In the genomic region with DNA sequence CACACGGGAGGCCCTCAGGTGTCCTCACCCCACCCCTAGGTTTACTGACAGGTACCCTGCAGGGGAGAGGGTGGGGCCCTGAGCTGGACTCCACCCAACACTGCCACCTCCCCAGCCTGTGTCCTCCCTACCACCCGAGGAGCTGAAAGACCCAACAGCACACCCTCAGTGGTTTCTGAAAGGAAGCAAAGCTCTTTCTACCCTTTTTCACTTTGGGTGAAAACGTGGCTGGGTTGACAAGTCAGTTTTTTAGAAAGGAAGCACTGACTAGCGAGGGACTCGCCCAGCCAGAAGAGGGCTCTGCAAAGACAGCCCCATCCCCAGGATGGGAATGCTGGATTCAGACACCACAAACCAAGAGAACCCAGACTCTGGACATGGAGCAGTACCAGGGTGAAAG, we compare ENCODE assay signal across 20 cellular contexts. TPM values are rescaled to one million over a fixed set of nuclear protein-coding genes. Genes with fewer than 3 reads are reported as not detected.
DNase-seq lines count a peak whose midpoint lies in the region; ATAC-seq lines count a peak whose summit lies in the region.
"Not testable (repeated sequence)": the region's sequence is repeated elsewhere in the genome, so short reads cannot be mapped to it uniquely, and the experiment has no call there.
"Had no signal": no experiment of that assay in that cellular context is flagged by ENCODE, and none has a peak within 500 bp of the region (broad histone marks: within the 10 kb centered on the region; RNA-seq: fewer than 3 reads in every experiment).

No MANE protein-coding gene starts in this region.

- not testable (repeated sequence) for H3K9me3 Mint-ChIP-seq in CD4-positive, alpha-beta memory T cell; T-helper 2 cell treated with Interferon-gamma antibody and Interleukin-4, amounts not matched to agents 5 μg/mL and 100 μg/mL, for 36 hours; activated T-helper 17 cell treated with anti-CD3 and anti-CD28 coated beads, Interleukin-2, amount 50 U/mL, for 72 hours; dendritic cell treated with granulocyte-macrophage colony-stimulating factor and Interleukin-4, amounts not matched to agents 40 ng/mL and 50 ng/mL, for 4 days; naive B cell; stimulated activated naive CD8-positive, alpha-beta T cell treated with anti-CD3 and anti-CD28 coated beads, Interleukin-15, Interleukin-2, amounts not matched to agents 100 ng/mL and 50 ng/mL, for 24 hours

- not testable (repeated sequence) for H3K27me3 ChIP-seq in CD4-positive, alpha-beta memory T cell (ENCODE audit: insufficient read depth, low read length)

- peaks cover 13 to 44% (median 27%) of the 10 kb centered on the region in 4 donors for H3K4me1 Mint-ChIP-seq in CD4-positive, alpha-beta memory T cell
- peaks cover 33% of the 10 kb centered on the region for H3K4me1 Mint-ChIP-seq in T-helper 2 cell treated with Interferon-gamma antibody and Interleukin-4, amounts not matched to agents 5 μg/mL and 100 μg/mL, for 36 hours (ENCODE audit: low read depth)
- peaks cover 24% of the 10 kb centered on the region for H3K4me1 Mint-ChIP-seq in activated T-helper 17 cell treated with anti-CD3 and anti-CD28 coated beads, Interleukin-2, amount 50 U/mL, for 72 hours
- H3K4me1 Mint-ChIP-seq in dendritic cell treated with granulocyte-macrophage colony-stimulating factor and Interleukin-4, amounts not matched to agents 40 ng/mL and 50 ng/mL, for 4 days (ENCODE audit: low read depth) = peaks cover 14% of the 10 kb centered on the region
- H3K4me1 Mint-ChIP-seq in naive B cell = peaks cover 16 to 24% (median 20%) of the 10 kb centered on the region in 3 donors
- peaks cover 41% of the 10 kb centered on the region for H3K4me1 Mint-ChIP-seq in stimulated activated naive CD8-positive, alpha-beta T cell treated with anti-CD3 and anti-CD28 coated beads, Interleukin-15, Interleukin-2, amounts not matched to agents 100 ng/mL and 50 ng/mL, for 24 hours (ENCODE audit: low read depth)

- POLR2A ChIA-PET in CD4-positive, alpha-beta memory T cell (lab: Charles Lee; ENCODE audit: partially characterized antibody) = interaction anchor here (2.7 to 4.8 kb wide), 3 partner anchors 23 to 437 kb away, joined by 18 to 112 read pairs (median 80); partner anchors contain the start of gene EOLA1

- peak in 1 of 5 donors; percentile 31 for DNase-seq in CD4-positive, alpha-beta memory T cell
- DNase-seq in T-helper 2 cell treated with Interferon-gamma antibody and Interleukin-4, amounts not matched to agents 5 μg/mL and 100 μg/mL, for 36 hours (ENCODE audit: low spot score); naive B cell: not testable (repeated sequence)

- H3K27me3 Mint-ChIP-seq in CD4-positive, alpha-beta memory T cell; T-helper 2 cell treated with Interferon-gamma antibody and Interleukin-4, amounts not matched to agents 5 μg/mL and 100 μg/mL, for 36 hours (ENCODE audit: low read depth); activated T-helper 17 cell treated with anti-CD3 and anti-CD28 coated beads, Interleukin-2, amount 50 U/mL, for 72 hours; dendritic cell treated with granulocyte-macrophage colony-stimulating factor and Interleukin-4, amounts not matched to agents 40 ng/mL and 50 ng/mL, for 4 days; naive B cell; stimulated activated naive CD8-positive, alpha-beta T cell treated with anti-CD3 and anti-CD28 coated beads, Interleukin-15, Interleukin-2, amounts not matched to agents 100 ng/mL and 50 ng/mL, for 24 hours: not testable (repeated sequence)

- H3K4me3 Mint-ChIP-seq in CD4-positive, alpha-beta memory T cell = peak overlapping the region in 2 of 8 donors; percentile 9 to 30
- peak overlapping the region; percentile 58 for H3K4me3 Mint-ChIP-seq in T-helper 2 cell treated with Interferon-gamma antibody and Interleukin-4, amounts not matched to agents 5 μg/mL and 100 μg/mL, for 36 hours
- H3K4me3 Mint-ChIP-seq in activated T-helper 17 cell treated with anti-CD3 and anti-CD28 coated beads, Interleukin-2, amount 50 U/mL, for 72 hours = peak overlapping the region; percentile 98
- H3K4me3 Mint-ChIP-seq in dendritic cell treated with granulocyte-macrophage colony-stimulating factor and Interleukin-4, amounts not matched to agents 40 ng/mL and 50 ng/mL, for 4 days; naive B cell: not testable (repeated sequence)
- peak overlapping the region; percentile 37 for H3K4me3 Mint-ChIP-seq in stimulated activated naive CD8-positive, alpha-beta T cell treated with anti-CD3 and anti-CD28 coated beads, Interleukin-15, Interleukin-2, amounts not matched to agents 100 ng/mL and 50 ng/mL, for 24 hours

- CTCF ChIA-PET in CD4-positive, alpha-beta memory T cell (lab: Charles Lee; ENCODE audit: partially characterized antibody) = interaction anchor here (2.5 kb wide), 1 partner anchor 37 kb away, joined by 20 read pairs; the partner anchor contains the start of gene EOLA1

- peak overlapping the region; percentile 69 for H3K27ac ChIP-seq in CD4-positive, alpha-beta memory T cell (ENCODE audit: low read depth, low read length)

- peaks cover 37% of the 10 kb centered on the region for H3K4me1 ChIP-seq in CD4-positive, alpha-beta memory T cell (ENCODE audit: insufficient read depth, low read length)

- intact Hi-C loops in CD4-positive, alpha-beta memory T cell (cut with micrococcal nuclease); dendritic cell treated with granulocyte-macrophage colony-stimulating factor and Interleukin-4, amounts not matched to agents 40 ng/mL and 50 ng/mL, for 4 days (cut with micrococcal nuclease): not testable (repeated sequence)

- ATAC-seq in GM19438 (IDR thresholded peaks at IDR 0.05; ENCODE audit: low read depth, unreplicated experiment) (peak; percentile 25), HG02943 (IDR thresholded peaks at IDR 0.05; ENCODE audit: low read depth, unreplicated experiment) (peak; percentile 23)
- ATAC-seq in activated T-helper 17 cell treated with anti-CD3 and anti-CD28 coated beads, Interleukin-2, amount 50 U/mL, for 72 hours (replicated peaks); naive B cell (ENCODE audit: low read depth in 2 of 2): not testable (repeated sequence)

- H3K36me3 Mint-ChIP-seq in CD4-positive, alpha-beta memory T cell = peaks cover 5 to 53% of the 10 kb centered on the region in 2 donors
- peaks cover 23% of the 10 kb centered on the region for H3K36me3 Mint-ChIP-seq in T-helper 2 cell treated with Interferon-gamma antibody and Interleukin-4, amounts not matched to agents 5 μg/mL and 100 μg/mL, for 36 hours (ENCODE audit: low read depth)
- peaks cover 15% of the 10 kb centered on the region for H3K36me3 Mint-ChIP-seq in activated T-helper 17 cell treated with anti-CD3 and anti-CD28 coated beads, Interleukin-2, amount 50 U/mL, for 72 hours (ENCODE audit: low read depth)
- not testable (repeated sequence) for H3K36me3 Mint-ChIP-seq in dendritic cell treated with granulocyte-macrophage colony-stimulating factor and Interleukin-4, amounts not matched to agents 40 ng/mL and 50 ng/mL, for 4 days (ENCODE audit: low read depth); naive B cell
- H3K36me3 Mint-ChIP-seq in stimulated activated naive CD8-positive, alpha-beta T cell treated with anti-CD3 and anti-CD28 coated beads, Interleukin-15, Interleukin-2, amounts not matched to agents 100 ng/mL and 50 ng/mL, for 24 hours (ENCODE audit: low read depth) = peaks cover 19% of the 10 kb centered on the region

- H3K4me3 ChIP-seq in CD4-positive, alpha-beta memory T cell (ENCODE audit: low read length in 2 of 2) = not testable (repeated sequence)

- not testable (repeated sequence) for H3K9me3 ChIP-seq in CD4-positive, alpha-beta memory T cell (ENCODE audit: control insufficient read depth in 1 of 2, low read length in 2 of 2)

- H3K36me3 ChIP-seq in CD4-positive, alpha-beta memory T cell (ENCODE audit: insufficient read depth, low read length) = peaks cover 33% of the 10 kb centered on the region

- H3K27ac Mint-ChIP-seq in CD4-positive, alpha-beta memory T cell = peak overlapping the region in 6 of 7 donors; percentile 67 to 80 (median 79)
- H3K27ac Mint-ChIP-seq in T-helper 2 cell treated with Interferon-gamma antibody and Interleukin-4, amounts not matched to agents 5 μg/mL and 100 μg/mL, for 36 hours = peak overlapping the region; percentile 83
- H3K27ac Mint-ChIP-seq in activated T-helper 17 cell treated with anti-CD3 and anti-CD28 coated beads, Interleukin-2, amount 50 U/mL, for 72 hours = peak overlapping the region; percentile 85
- peak overlapping the region; percentile 32 for H3K27ac Mint-ChIP-seq in dendritic cell treated with granulocyte-macrophage colony-stimulating factor and Interleukin-4, amounts not matched to agents 40 ng/mL and 50 ng/mL, for 4 days
- peak overlapping the region in 5 of 6 donors; percentile 24 to 98 (median 70) for H3K27ac Mint-ChIP-seq in naive B cell
- peak overlapping the region; percentile 31 for H3K27ac Mint-ChIP-seq in stimulated activated naive CD8-positive, alpha-beta T cell treated with anti-CD3 and anti-CD28 coated beads, Interleukin-15, Interleukin-2, amounts not matched to agents 100 ng/mL and 50 ng/mL, for 24 hours

RNA-seq across cellular contexts. Expression of gene IDS, which starts 2.2 kb away (rescaled TPM):
- 100 to 1,000 TPM; 185 to 196 TPM for total RNA-seq in CD4-positive, alpha-beta memory T cell
- 100 to 1,000 TPM; 121 to 130 TPM for polyA plus RNA-seq in CD4-positive, alpha-beta memory T cell
- total RNA-seq in activated T-helper 17 cell treated with anti-CD3 and anti-CD28 coated beads, Interleukin-2, amount 50 U/mL, for 72 hours = 100 to 1,000 TPM in 1 of 2 donors, 10 to 100 TPM in 1; 91.4 to 127 TPM
- 100 to 1,000 TPM in 1 of 6 donors, 10 to 100 TPM in 5; 71.1 to 106 (median 77.5) TPM for polyA plus RNA-seq in naive B cell (ENCODE audit: low read depth in 6 of 6)

RNA-seq across cellular contexts. Expression of gene EOLA1, which starts 37.9 kb away (rescaled TPM):
- total RNA-seq in CD4-positive, alpha-beta memory T cell = 10 to 100 TPM; 24.6 to 25.2 TPM
- polyA plus RNA-seq in CD4-positive, alpha-beta memory T cell = 10 to 100 TPM; 25.7 to 26.2 TPM
- total RNA-seq in activated T-helper 17 cell treated with anti-CD3 and anti-CD28 coated beads, Interleukin-2, amount 50 U/mL, for 72 hours = 10 to 100 TPM; 42.7 to 53.2 TPM
- 10 to 100 TPM; 10.6 to 27.8 (median 23.2) TPM for polyA plus RNA-seq in naive B cell (ENCODE audit: low read depth in 6 of 6)

RNA-seq across cellular contexts. Expression of gene HSFX3, which starts 46.8 kb away (rescaled TPM):
- total RNA-seq in CD4-positive, alpha-beta memory T cell = not detected
- polyA plus RNA-seq in CD4-positive, alpha-beta memory T cell = not detected
- total RNA-seq in activated T-helper 17 cell treated with anti-CD3 and anti-CD28 coated beads, Interleukin-2, amount 50 U/mL, for 72 hours = not detected
- polyA plus RNA-seq in naive B cell (ENCODE audit: low read depth in 6 of 6) = not detected
- total RNA-seq: body of pancreas; chondrocyte; esophagus squamous epithelium; gastrocnemius medialis; hepatocyte; left lobe of liver; mesenteric fat pad; pancreas; right cardiac atrium; SK-MEL-5; T-helper 1 cell treated with Interleukin-12 subunit alpha and Interleukin-12 subunit beta and Interleukin-4 antibody, amounts not matched to agents 30 ng/mL and 1 ng/mL, for 36 hours; thyroid gland had no signal
- polyA plus RNA-seq: hepatocyte, pancreas, right cardiac atrium had no signal

Comparison
In these comparisons a context has a peak if more than half of its experiments do, and no peak if none do; other contexts are left out.
1. H3K27ac Mint-ChIP-seq: peak in every context shown above with its lines; median percentile 85 in activated T-helper 17 cell treated with anti-CD3 and anti-CD28 coated beads, Interleukin-2, amount 50 U/mL, for 72 hours; 83 in T-helper 2 cell treated with Interferon-gamma antibody and Interleukin-4, amounts not matched to agents 5 μg/mL and 100 μg/mL, for 36 hours; 79 in CD4-positive, alpha-beta memory T cell; 70 in naive B cell; 32 in dendritic cell treated with granulocyte-macrophage colony-stimulating factor and Interleukin-4, amounts not matched to agents 40 ng/mL and 50 ng/mL, for 4 days; 31 in stimulated activated naive CD8-positive, alpha-beta T cell treated with anti-CD3 and anti-CD28 coated beads, Interleukin-15, Interleukin-2, amounts not matched to agents 100 ng/mL and 50 ng/mL, for 24 hours.